Comparison of ENCODE assay signal across 19 cellular contexts in the genomic region with DNA sequence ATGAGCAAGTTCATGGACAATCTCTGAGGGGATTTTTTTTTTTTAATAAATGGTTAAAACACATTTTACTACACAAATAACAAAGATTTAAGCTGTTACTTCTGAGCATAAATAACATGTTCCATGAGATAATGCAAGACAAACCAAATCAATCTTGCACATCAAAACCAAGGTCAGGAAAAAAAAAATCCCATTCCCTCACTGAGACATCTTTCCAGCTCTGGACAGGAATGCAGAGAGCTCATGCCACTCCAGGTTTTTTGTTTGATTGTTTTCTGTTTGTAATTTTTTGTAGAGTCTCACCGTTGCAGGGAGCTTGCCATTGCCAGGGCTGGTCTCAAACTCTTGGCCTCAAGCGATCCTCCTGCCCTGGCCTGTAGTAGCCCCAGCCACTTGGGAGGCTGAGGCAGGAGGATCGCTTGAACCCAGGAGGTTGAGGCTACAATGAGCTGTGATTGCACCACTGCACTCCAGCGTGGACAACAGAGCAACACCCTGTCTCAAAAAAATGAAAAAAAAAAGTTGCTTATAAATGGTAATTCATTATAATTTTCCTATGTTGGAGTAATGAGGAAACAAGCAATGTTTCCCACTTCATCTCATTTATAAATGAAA. TPM values are rescaled to one million over a fixed set of nuclear protein-coding genes. Genes with fewer than 3 reads are reported as not detected.
DNase-seq lines count a peak whose midpoint lies in the region; ATAC-seq and TF ChIP-seq lines count a peak whose summit lies in the region.
"Had no signal": no experiment of that assay in that cellular context is flagged by ENCODE, and none has a peak within 500 bp of the region (broad histone marks: within the 10 kb centered on the region; RNA-seq: fewer than 3 reads in every experiment).

No MANE protein-coding gene starts in this region.

- H3K27me3 ChIP-seq in ascending aorta (no peaks in the 10 kb centered on the region), thyroid gland (no peaks in the 10 kb centered on the region), prostate gland (replicated peaks; ENCODE audit: insufficient read depth) (no peaks in the 10 kb centered on the region)

- no peaks in the 10 kb centered on the region for H3K27me3 Mint-ChIP-seq in IgD-negative memory B cell
- H3K27me3 Mint-ChIP-seq in memory B cell: no peaks in the 10 kb centered on the region

- H3K36me3 ChIP-seq in ascending aorta: no peaks in the 10 kb centered on the region
- H3K36me3 ChIP-seq in thyroid gland: no peaks in the 10 kb centered on the region
- no peaks in the 10 kb centered on the region for H3K36me3 ChIP-seq in prostate gland

- TF ChIP-seq POLR2A in thyroid gland (IDR thresholded peaks at IDR 0.05) (no peak), prostate gland (IDR thresholded peaks at IDR 0.05) (no peak)

- H3K4me3 ChIP-seq in ascending aorta (no peak overlapping the region), thyroid gland (replicated peaks in 1 of 3) (no peak overlapping the region), prostate gland (no peak overlapping the region)

- intact Hi-C loops in ascending aorta (cut with DNase I): loop anchor here (5.0 kb wide), 1 partner anchor 140 kb away; the partner anchor contains the start of gene GPD1L
- intact Hi-C loops in thyroid gland (cut with DNase I): no loop called here
- intact Hi-C loops in prostate gland (cut with DNase I): loop anchor here (10.0 kb wide), 1 partner anchor 432 kb away; the partner anchor contains the start of gene STT3B

- peaks cover 3 to 27% of the 10 kb centered on the region in 2 donors for H3K4me1 ChIP-seq in ascending aorta
- peaks cover 0 to 20% of the 10 kb centered on the region in 2 donors for H3K4me1 ChIP-seq in thyroid gland
- no peaks in the 10 kb centered on the region for H3K4me1 ChIP-seq in prostate gland (replicated peaks)

- no peaks in the 10 kb centered on the region for H3K9me3 ChIP-seq in ascending aorta
- no peaks in the 10 kb centered on the region for H3K9me3 ChIP-seq in thyroid gland
- no peaks in the 10 kb centered on the region for H3K9me3 ChIP-seq in prostate gland

- H3K27ac ChIP-seq in ascending aorta: peak overlapping the region; percentile 81 to 89
- H3K27ac ChIP-seq in thyroid gland: peak overlapping the region in 2 of 3 donors; percentile 21 to 43
- peak overlapping the region in 1 of 2 donors; percentile 29 for H3K27ac ChIP-seq in prostate gland

- ATAC-seq in memory B cell (ENCODE audit: low read depth): no peak
- ATAC-seq: effector memory CD8-positive, alpha-beta T cell; T-helper 17 cell had no signal

- H3K27ac Mint-ChIP-seq in IgD-negative memory B cell (peak overlapping the region; percentile 1 to 76 (median 75)), memory B cell (peak overlapping the region; percentile 82)
- H3K27ac Mint-ChIP-seq: effector memory CD8-positive, alpha-beta T cell; T-helper 17 cell had no signal

- H3K4me3 Mint-ChIP-seq in IgD-negative memory B cell: peak overlapping the region in 3 of 4 donors; percentile 17 to 75 (median 68)
- H3K4me3 Mint-ChIP-seq in memory B cell: no peak overlapping the region
- H3K4me3 Mint-ChIP-seq: effector memory CD8-positive, alpha-beta T cell; T-helper 17 cell had no signal

- DNase-seq in ascending aorta (ENCODE audit: low spot score in 2 of 2) (no peak), memory B cell (ENCODE audit: low spot score in 2 of 2) (no peak), thyroid gland (no peak), NCI-H1105 (lab: John Stamatoyannopoulos, UW) (no peak), SW 1271 (lab: John Stamatoyannopoulos, UW) (no peak), prostate gland (ENCODE audit: low spot score) (no peak), NCI-H226 (no peak)
- DNase-seq: cerebellar nuclear complex; DMS153; effector memory CD8-positive, alpha-beta T cell; H7; hippocampal formation; kidney; midbrain; NCI-H1417 treated with DMSO at 0.1 percent for 48 hours; Right ventricle myocardium superior; stimulated activated CD4-positive, alpha-beta T cell treated with anti-CD3 and anti-CD28 coated beads, Interleukin-1b, Interleukin-23, amount 100 ng/mL, for 48 hours; T-helper 17 cell had no signal

- TF ChIP-seq CTCF in ascending aorta (IDR thresholded peaks at IDR 0.05) (no peak), thyroid gland (IDR thresholded peaks at IDR 0.05) (no peak), prostate gland (IDR thresholded peaks at IDR 0.05) (no peak)

- WGBS in thyroid gland, 2 donors: 79 to 85% methylated on average over 4 of the region's 4 CpGs
- WGBS in prostate gland: 64% methylated on average over 4 of the region's 4 CpGs

- peaks cover 12% of the 10 kb centered on the region for H3K36me3 Mint-ChIP-seq in IgD-negative memory B cell
- H3K36me3 Mint-ChIP-seq in memory B cell: peaks cover 30% of the 10 kb centered on the region

- H3K4me1 Mint-ChIP-seq in IgD-negative memory B cell (peaks cover 60 to 68% (median 67%) of the 10 kb centered on the region in 3 donors), memory B cell (peaks cover 48% of the 10 kb centered on the region)

- no peaks in the 10 kb centered on the region for H3K9me3 Mint-ChIP-seq in IgD-negative memory B cell
- no peaks in the 10 kb centered on the region for H3K9me3 Mint-ChIP-seq in memory B cell
- H3K9me3 Mint-ChIP-seq: effector memory CD8-positive, alpha-beta T cell had no signal

RNA-seq across cellular contexts. Expression of gene OSBPL10, which starts 14.0 kb away (rescaled TPM):
- 126 TPM for polyA plus RNA-seq in IgD-negative memory B cell
- 169 TPM for total RNA-seq in ascending aorta
- 10 to 100 TPM; 18.6 to 33.6 (median 28.8) TPM for total RNA-seq in thyroid gland
- total RNA-seq in prostate gland: 100 to 1,000 TPM in 1 of 2 donors, 10 to 100 TPM in 1; 82.8 to 127 TPM

RNA-seq across cellular contexts. Expression of gene ZNF860, which starts 14.5 kb away (rescaled TPM):
- polyA plus RNA-seq in IgD-negative memory B cell: 27.7 TPM
- 0.43 TPM for total RNA-seq in ascending aorta
- 1 to 10 TPM in 3 of 4 donors, under 1 TPM in 1; 0.67 to 1.6 (median 1.4) TPM for total RNA-seq in thyroid gland
- 1 to 10 TPM; 3.7 to 4.4 TPM for total RNA-seq in prostate gland
